ENCODE assay signal across 23 cellular contexts in genomic region chr14:58109761-58110160, GRCh38. TPM values are rescaled to one million over a fixed set of nuclear protein-coding genes. Genes with fewer than 3 reads are reported as not detected.
"Had no signal": no experiment of that assay in that cellular context is flagged by ENCODE, and none has a peak within 500 bp of the region (broad histone marks: within the 10 kb centered on the region; RNA-seq: fewer than 3 reads in every experiment).

No MANE protein-coding gene starts in this region.

- H3K4me3 Mint-ChIP-seq: activated CD4-positive, alpha-beta memory T cell treated with anti-CD3 and anti-CD28 coated beads, Interleukin-2, amount 10 ng/mL, durations not matched to agents 7 days and 5 days; activated T-cell treated with anti-CD3 and anti-CD28 coated beads, Interleukin-2, amount 50 U/mL, for 24 hours; immature natural killer cell; neural crest cell; WTC11 had no signal

- H3K9me3 Mint-ChIP-seq: activated CD4-positive, alpha-beta memory T cell treated with anti-CD3 and anti-CD28 coated beads, Interleukin-2, amount 10 ng/mL, durations not matched to agents 7 days and 5 days; activated T-cell treated with anti-CD3 and anti-CD28 coated beads, Interleukin-2, amount 50 U/mL, for 24 hours; activated T-helper 2 cell treated with anti-CD3 and anti-CD28 coated beads, Interferon-gamma antibody, Interleukin-2, Interleukin-4, amounts not matched to agents 10 μg/mL and 5 μg/mL and 100 μg/mL, durations not matched to agents 14 hours and 24 hours and 36 hours; immature natural killer cell; neural crest cell; WTC11 had no signal

- H3K4me3 ChIP-seq: breast epithelium, gastrocnemius medialis, heart left ventricle, prostate gland, tibial nerve, uterus had no signal

- H3K36me3 Mint-ChIP-seq: immature natural killer cell, WTC11 had no signal

- H3K4me1 ChIP-seq: breast epithelium, gastrocnemius medialis, prostate gland, tibial nerve, uterus had no signal

- H3K27me3 ChIP-seq: breast epithelium, gastrocnemius medialis, heart left ventricle, tibial nerve, uterus had no signal

- H3K27ac Mint-ChIP-seq: activated CD4-positive, alpha-beta memory T cell treated with anti-CD3 and anti-CD28 coated beads, Interleukin-2, amount 10 ng/mL, durations not matched to agents 7 days and 5 days; activated T-cell treated with anti-CD3 and anti-CD28 coated beads, Interleukin-2, amount 50 U/mL, for 24 hours; activated T-helper 2 cell treated with anti-CD3 and anti-CD28 coated beads, Interferon-gamma antibody, Interleukin-2, Interleukin-4, amounts not matched to agents 10 μg/mL and 5 μg/mL and 100 μg/mL, durations not matched to agents 14 hours and 24 hours and 36 hours; immature natural killer cell; WTC11 had no signal

- H3K36me3 ChIP-seq: breast epithelium, gastrocnemius medialis, heart left ventricle, prostate gland, tibial nerve, uterus had no signal

- DNase-seq: activated CD4-positive, alpha-beta memory T cell treated with anti-CD3 and anti-CD28 coated beads, Interleukin-2, amount 10 ng/mL, durations not matched to agents 7 days and 5 days; activated CD4-positive, alpha-beta T cell treated with anti-CD3 and anti-CD28 coated beads for 4 hours; activated naive CD4-positive, alpha-beta T cell treated with Interleukin-2 at 50 U/mL for 16 hours; activated T-cell treated with anti-CD3 and anti-CD28 coated beads, Interleukin-2, amount 50 U/mL, for 24 hours; cerebellar nuclear complex; cortex of kidney; effector CD4-positive, alpha-beta T cell; gastrocnemius medialis; heart left ventricle; immature natural killer cell; left ventricle myocardium superior; right cardiac atrium; stimulated activated CD4-positive, alpha-beta T cell treated with anti-CD3 and anti-CD28 coated beads, Interleukin-2, amount 100 ng/mL, for 24 hours; stimulated activated naive CD4-positive, alpha-beta T cell treated with Interleukin-2 at 50 U/mL for 16 hours; uterus had no signal

- H3K9me3 ChIP-seq: breast epithelium, gastrocnemius medialis, heart left ventricle, prostate gland, tibial nerve, uterus had no signal

- ATAC-seq: gastrocnemius medialis, heart left ventricle, left ventricle myocardium superior, right cardiac atrium, WTC11 had no signal

- FAIRE-seq: astrocyte had no signal

- H3K4me1 Mint-ChIP-seq: immature natural killer cell, neural crest cell, WTC11 had no signal

- H3K27ac ChIP-seq: breast epithelium, gastrocnemius medialis, heart left ventricle, prostate gland, tibial nerve, uterus had no signal

RNA-seq across cellular contexts. Expression of gene ARMH4, which starts 42.3 kb away (rescaled TPM):
- total RNA-seq: activated CD4-positive, alpha-beta memory T cell treated with anti-CD3 and anti-CD28 coated beads, Interleukin-2, amount 10 ng/mL, durations not matched to agents 7 days and 5 days; T-helper 2 cell treated with Interferon-gamma antibody and Interleukin-4, amounts not matched to agents 100 ng/mL and 5 ng/mL, for 36 hours had no signal
